8 cellular contexts compared by ENCODE assay signal in the genomic region with DNA sequence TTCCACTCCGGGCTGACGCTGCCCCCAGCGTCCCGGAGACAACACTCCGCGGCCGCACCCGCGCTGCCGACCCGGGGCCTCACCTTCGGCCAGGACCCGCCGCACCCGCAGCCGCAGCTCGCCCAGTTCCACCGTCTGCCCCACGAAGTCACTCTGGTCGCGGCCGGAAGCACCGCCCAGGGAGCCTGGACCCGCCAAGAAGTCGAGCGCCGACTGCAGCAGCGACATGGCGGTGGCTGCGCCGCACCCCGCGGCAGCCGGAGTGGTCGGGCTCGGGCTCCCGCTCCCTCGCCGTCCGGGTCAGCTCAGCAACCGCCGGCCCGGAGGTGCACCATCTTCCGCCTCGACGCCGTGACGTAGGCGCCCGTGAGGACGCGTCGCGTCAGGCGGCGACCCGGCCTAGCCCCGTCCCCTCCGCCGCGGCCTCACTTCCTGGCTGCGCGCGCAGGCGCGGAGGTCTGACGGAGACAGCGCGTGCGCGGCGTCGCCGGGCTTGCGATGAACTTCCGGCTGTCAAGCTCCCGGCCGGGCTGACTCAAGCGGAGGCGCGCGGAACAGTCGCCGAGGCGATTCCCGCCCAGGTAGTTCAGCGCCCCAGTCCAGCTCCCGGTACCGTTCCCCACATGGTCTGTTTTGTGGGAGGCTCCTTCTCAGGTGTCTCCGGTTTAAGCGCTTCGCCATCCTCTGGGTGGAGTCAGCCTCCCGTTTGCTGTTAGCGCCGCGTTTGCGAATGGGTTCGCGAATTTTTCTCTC. TPM values are rescaled to one million over a fixed set of nuclear protein-coding genes. Genes with fewer than 3 reads are reported as not detected.
A peak's percentile ranks its signal among the peaks of the same experiment; 100 is the strongest.
DNase-seq lines count a peak whose midpoint lies in the region; ATAC-seq lines count a peak whose summit lies in the region.

A gene (minus strand): TSS at position 357 of the 753 bp plus-strand sequence. CDS start 129 bp downstream, at position 228.
A gene with protein sequence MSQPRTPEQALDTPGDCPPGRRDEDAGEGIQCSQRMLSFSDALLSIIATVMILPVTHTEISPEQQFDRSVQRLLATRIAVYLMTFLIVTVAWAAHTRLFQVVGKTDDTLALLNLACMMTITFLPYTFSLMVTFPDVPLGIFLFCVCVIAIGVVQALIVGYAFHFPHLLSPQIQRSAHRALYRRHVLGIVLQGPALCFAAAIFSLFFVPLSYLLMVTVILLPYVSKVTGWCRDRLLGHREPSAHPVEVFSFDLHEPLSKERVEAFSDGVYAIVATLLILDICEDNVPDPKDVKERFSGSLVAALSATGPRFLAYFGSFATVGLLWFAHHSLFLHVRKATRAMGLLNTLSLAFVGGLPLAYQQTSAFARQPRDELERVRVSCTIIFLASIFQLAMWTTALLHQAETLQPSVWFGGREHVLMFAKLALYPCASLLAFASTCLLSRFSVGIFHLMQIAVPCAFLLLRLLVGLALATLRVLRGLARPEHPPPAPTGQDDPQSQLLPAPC (plus strand): TSS at position 501 of the 753 bp plus-strand sequence. CDS start 15,280 bp downstream, outside the sequence.

- CTCF ChIA-PET in activated CD8-positive, alpha-beta memory T cell treated with anti-CD3 and anti-CD28 coated beads for 36 hours (lab: Charles Lee), result interaction anchor here (1.0 to 1.4 kb wide), 2 partner anchors 9 to 55 kb away, joined by 3 read pairs; no protein-coding TSS in a partner anchor

- DNase-seq in COLO668 (lab: John Stamatoyannopoulos, UW; ENCODE audit: unreplicated experiment) (peak; percentile 99), HT-29 (ENCODE audit: low spot score) (peak; percentile 96), lung microvascular endothelial cell (ENCODE audit: low read depth in 2 of 2) (peak; percentile 98)
- peak; percentile 91 for DNase-seq in NK-92 treated with Interleukin-12 subunit alpha and Interleukin-12 subunit beta, amount 100 ng/mL, for 24 hours (lab: John Stamatoyannopoulos, UW)
- peak; percentile 94 for DNase-seq in effector CD8-positive, alpha-beta T cell (lab: John Stamatoyannopoulos, UW)
- peak; percentile 92 to 93 (median 93) for DNase-seq in stimulated activated CD4-positive, alpha-beta T cell treated with anti-CD3 and anti-CD28 coated beads, TNF-alpha, amount 100 ng/mL, for 4 hours (ENCODE audit: low read depth in 3 of 3)

- peak; percentile 91 for ATAC-seq in GM21360 (IDR thresholded peaks at IDR 0.05; ENCODE audit: unreplicated experiment)

- POLR2A ChIA-PET in activated CD8-positive, alpha-beta memory T cell treated with anti-CD3 and anti-CD28 coated beads for 36 hours (lab: Charles Lee), result interaction anchor here (0.8 to 1.6 kb wide), 4 partner anchors 52 to 150 kb away, joined by 3 to 8 read pairs (median 3); no protein-coding TSS in a partner anchor

RNA-seq across cellular contexts. Expression of the first gene that starts in this region (rescaled TPM):
- 278 and 308 TPM in 2 replicates for total RNA-seq in HT-29 (2014; rRNA removed; shearing (Covaris generic))
- total RNA-seq in activated CD8-positive, alpha-beta memory T cell treated with anti-CD3 and anti-CD28 coated beads for 36 hours, result 100 to 1,000 TPM; 101 to 105 TPM
- total RNA-seq in lung microvascular endothelial cell, result 42.1 and 74.8 TPM in 2 replicates

RNA-seq across cellular contexts. Expression of the second gene that starts in this region (rescaled TPM):
- 13.7 and 33.0 TPM in 2 replicates for total RNA-seq in HT-29 (2014; rRNA removed; shearing (Covaris generic))
- total RNA-seq in activated CD8-positive, alpha-beta memory T cell treated with anti-CD3 and anti-CD28 coated beads for 36 hours, result 10 to 100 TPM; 16.9 to 17.3 TPM
- 7.2 and 8.5 TPM in 2 replicates for total RNA-seq in lung microvascular endothelial cell

Comparison
In these comparisons a context has a peak if more than half of its experiments do, and no peak if none do; other contexts are left out.
1. Peak in every context shown above with its lines: DNase-seq and ATAC-seq.